Comparison of ENCODE assay signal across 1 cellular context in the genomic region with DNA sequence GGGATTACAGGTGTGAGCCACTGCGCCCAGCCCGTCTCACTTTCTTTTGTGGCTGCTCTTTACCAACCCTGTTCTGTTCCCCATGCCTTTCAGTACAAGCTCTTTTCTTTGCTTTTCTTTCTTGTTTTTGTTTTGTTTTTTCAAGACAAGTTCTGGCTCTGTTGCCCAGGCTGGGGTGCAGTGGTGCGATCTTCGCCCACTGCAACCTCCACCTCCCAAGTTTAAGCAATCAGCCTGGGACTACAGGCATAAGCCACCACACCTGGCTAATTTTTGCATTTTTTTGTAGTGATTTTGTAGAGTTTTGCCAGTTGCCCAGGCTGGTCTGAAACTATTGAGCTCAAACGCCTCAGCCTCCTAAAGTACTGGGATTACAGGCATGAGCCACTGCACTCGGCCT.
TF ChIP-seq lines count a peak whose summit lies in the region.

No MANE protein-coding gene starts in this region.

TF ChIP-seq in GM12878, 131 proteins besides CTCF, POLR2A, EP300 and RAD21:
- TF ChIP-seq ZBTB4 (CRISPR knock-in tag; IDR thresholded peaks at IDR 0.05) (no peak), SP1 (IDR thresholded peaks at IDR 0.05; ENCODE audit: low read depth, low read length) (no peak), CREM (IDR thresholded peaks at IDR 0.05; ENCODE audit: low read depth) (no peak), PML (IDR thresholded peaks at IDR 0.05; ENCODE audit: low read length) (no peak), RFX5 (IDR thresholded peaks at IDR 0.05; ENCODE audit: low read depth, low read length) (no peak)
- TF ChIP-seq, protein P1, sequence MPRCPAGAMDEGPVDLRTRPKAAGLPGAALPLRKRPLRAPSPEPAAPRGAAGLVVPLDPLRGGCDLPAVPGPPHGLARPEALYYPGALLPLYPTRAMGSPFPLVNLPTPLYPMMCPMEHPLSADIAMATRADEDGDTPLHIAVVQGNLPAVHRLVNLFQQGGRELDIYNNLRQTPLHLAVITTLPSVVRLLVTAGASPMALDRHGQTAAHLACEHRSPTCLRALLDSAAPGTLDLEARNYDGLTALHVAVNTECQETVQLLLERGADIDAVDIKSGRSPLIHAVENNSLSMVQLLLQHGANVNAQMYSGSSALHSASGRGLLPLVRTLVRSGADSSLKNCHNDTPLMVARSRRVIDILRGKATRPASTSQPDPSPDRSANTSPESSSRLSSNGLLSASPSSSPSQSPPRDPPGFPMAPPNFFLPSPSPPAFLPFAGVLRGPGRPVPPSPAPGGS (IDR thresholded peaks at IDR 0.05; ENCODE audit: borderline replicate concordance, insufficient read depth, low read depth, low read length, poor library complexity, severe bottlenecking) = no peak
